In the genomic region with DNA sequence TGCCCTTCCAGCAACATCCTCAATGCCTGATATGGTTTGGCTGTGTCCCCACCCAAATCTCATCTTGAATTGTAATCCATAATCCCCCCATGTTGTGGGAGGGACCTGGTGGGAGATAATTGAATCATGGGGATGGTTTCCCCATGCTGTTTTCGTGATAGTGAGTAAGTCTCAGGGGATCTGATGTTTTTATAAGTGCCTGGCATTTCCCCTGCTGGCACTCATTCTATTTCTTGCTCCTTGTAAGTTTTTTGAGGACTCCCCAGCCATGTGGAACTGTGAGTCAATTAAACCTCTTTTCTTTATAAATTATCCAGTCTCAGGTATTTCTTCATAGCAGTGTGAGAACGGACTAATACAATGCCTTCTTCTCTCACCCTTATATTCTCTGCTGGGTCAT, we compare ENCODE assay signal across 6 cellular contexts. TPM values are rescaled to one million over a fixed set of nuclear protein-coding genes. Genes with fewer than 3 reads are reported as not detected.
"Had no signal": no experiment of that assay in that cellular context is flagged by ENCODE, and none has a peak within 500 bp of the region (broad histone marks: within the 10 kb centered on the region; RNA-seq: fewer than 3 reads in every experiment).

No MANE protein-coding gene starts in this region.

RNA-seq across cellular contexts. Expression of gene B4GALNT2, which starts 47.5 kb away (rescaled TPM):
- total RNA-seq: OCI-LY7, PC-9, Right ventricle myocardium inferior, RPMI7951, SJCRH30, SK-MEL-5 had no signal
